In genomic region chr12:1826401-1826800, GRCh38 we compare ENCODE assay signal across 25 cellular contexts. TPM values are rescaled to one million over a fixed set of nuclear protein-coding genes. Genes with fewer than 3 reads are reported as not detected.
DNase-seq lines count a peak whose midpoint lies in the region; ATAC-seq, FAIRE-seq and TF ChIP-seq lines count a peak whose summit lies in the region.
"Had no signal": no experiment of that assay in that cellular context is flagged by ENCODE, and none has a peak within 500 bp of the region (broad histone marks: within the 10 kb centered on the region; RNA-seq: fewer than 3 reads in every experiment).

No MANE protein-coding gene starts in this region.

- TF ChIP-seq CTCF in WTC11 (IDR thresholded peaks at IDR 0.05) (no peak), dorsolateral prefrontal cortex (IDR thresholded peaks at IDR 0.05 in 54 of 56, conservative IDR thresholded peaks at IDR 0.05 in 2 of 56; ENCODE audit: low read depth in 1 of 56, partially characterized antibody in 56 of 56) (no peak)

- no peaks in the 10 kb centered on the region for H3K36me3 Mint-ChIP-seq in WTC11
- H3K36me3 Mint-ChIP-seq: CD4-positive, alpha-beta memory T cell had no signal

- no peak overlapping the region for H3K4me3 Mint-ChIP-seq in WTC11
- H3K4me3 Mint-ChIP-seq: B cell; CD4-positive, alpha-beta memory T cell; GM23338; H9 had no signal

- FAIRE-seq in frontal cortex (lab: Jason Lieb, UNC), result no peak
- FAIRE-seq: A204.1, GM12891, GM18507 had no signal

- H3K27ac Mint-ChIP-seq in WTC11, result no peak overlapping the region
- H3K27ac Mint-ChIP-seq: B cell; CD4-positive, alpha-beta memory T cell; GM23338; H9 had no signal

- peaks cover 19% of the 10 kb centered on the region for H3K27me3 Mint-ChIP-seq in WTC11 (ENCODE audit: low read depth)

- DNase-seq in Right ventricle myocardium superior, result peak; percentile 14
- no peak for DNase-seq in left ventricle myocardium superior
- no peak for DNase-seq in WTC11 (ENCODE audit: low spot score)
- no peak for DNase-seq in dorsolateral prefrontal cortex
- DNase-seq in frontal cortex (ENCODE audit: low spot score in 2 of 2), result no peak
- DNase-seq: C1 segment of cervical spinal cord; Calu3; CD4-positive, alpha-beta memory T cell; COR-L47; DMS53; DMS79 treated with DMSO at 0.1 percent for 48 hours; GF-D8; H9 had no signal

- POLR2A ChIA-PET in WTC11 (lab: Charles Lee), result no interaction called here

- H3K4me1 Mint-ChIP-seq in WTC11, result peaks cover 9% of the 10 kb centered on the region

- H3K9me3 Mint-ChIP-seq in WTC11, result no peaks in the 10 kb centered on the region
- H3K9me3 Mint-ChIP-seq: CD4-positive, alpha-beta memory T cell; GM23338; H9 had no signal

- intact Hi-C loops in Right ventricle myocardium superior (cut with DNase I), result no loop called here
- intact Hi-C loops in left ventricle myocardium superior (cut with micrococcal nuclease), result no loop called here
- intact Hi-C loops in dorsolateral prefrontal cortex (cut with DNase I), result no loop called here

- CTCF ChIA-PET in WTC11 (lab: Charles Lee), result interaction anchor here (1.4 kb wide), 1 partner anchor 114 kb away, joined by 5 read pairs; no protein-coding TSS in a partner anchor

- no peak overlapping the region for H3K4me3 ChIP-seq in dorsolateral prefrontal cortex
- H3K4me3 ChIP-seq: GM23338 had no signal

- ATAC-seq in Right ventricle myocardium superior (ENCODE audit: poor library complexity) (no peak), left ventricle myocardium superior (no peak), WTC11 (no peak), HG03095 (IDR thresholded peaks at IDR 0.05; ENCODE audit: unreplicated experiment) (no peak), HG03175 (IDR thresholded peaks at IDR 0.05; ENCODE audit: unreplicated experiment) (no peak)
- ATAC-seq: GM23338, HCT116 had no signal

- H3K27me3 ChIP-seq in dorsolateral prefrontal cortex, result peaks cover 0 to 20% (median 3%) of the 10 kb centered on the region in 45 donors

- peak overlapping the region in 36 of 59 donors; percentile 17 to 78 (median 54) for H3K27ac ChIP-seq in dorsolateral prefrontal cortex
- H3K27ac ChIP-seq: 22Rv1 had no signal

TF ChIP-seq in WTC11, 78 proteins besides CTCF, POLR2A, EP300 and RAD21:
- TF ChIP-seq ESRRA (CRISPR knock-in tag; IDR thresholded peaks at IDR 0.05; ENCODE audit: borderline replicate concordance) (no peak), ZNF121 (CRISPR knock-in tag; IDR thresholded peaks at IDR 0.05) (0 out of 2 replicates have a peak, but pooled peaks have one; percentile 14)

RNA-seq across cellular contexts. Expression of gene LRTM2, which starts 6.0 kb away (rescaled TPM):
- total RNA-seq in Right ventricle myocardium superior, result not detected
- total RNA-seq in left ventricle myocardium superior, result not detected
- total RNA-seq in WTC11 (2021), result 0.30 to 0.66 TPM (median 0.34 TPM) in 3 replicates
- 10 to 100 TPM in 119 of 120 experiments, 1 to 10 TPM in 1; 8.0 to 46.0 (median 27.9) TPM for total RNA-seq in dorsolateral prefrontal cortex
- 1.6 TPM for total RNA-seq in frontal cortex
- total RNA-seq: B cell; Calu3; CD4-positive, alpha-beta memory T cell; Daoy; G401; GM23338; H4; H9 had no signal
